21 cellular contexts compared by ENCODE assay signal in genomic region chr21:45390831-45391742, GRCh38. TPM values are rescaled to one million over a fixed set of nuclear protein-coding genes. Genes with fewer than 3 reads are reported as not detected.
A peak's percentile ranks its signal among the peaks of the same experiment; 100 is the strongest.
DNase-seq lines count a peak whose midpoint lies in the region; ATAC-seq and TF ChIP-seq lines count a peak whose summit lies in the region.
"Had no signal": no experiment of that assay in that cellular context is flagged by ENCODE, and none has a peak within 500 bp of the region (broad histone marks: within the 10 kb centered on the region; RNA-seq: fewer than 3 reads in every experiment).

No MANE protein-coding gene starts in this region.

- no peak for TF ChIP-seq POLR2A in IMR-90 (IDR thresholded peaks at IDR 0.05; ENCODE audit: low read depth, low read length)

- no peak for TF ChIP-seq CTCF in IMR-90 (conservative IDR thresholded peaks at IDR 0.05; ENCODE audit: low read depth, low read length)

- intact Hi-C loops in IMR-90 (cut with micrococcal nuclease) (no loop called here), left cardiac atrium (cut with DNase I) (no loop called here)

- H3K27me3 ChIP-seq in IMR-90 (ENCODE audit: control insufficient read depth, insufficient read depth, low read length), result peaks cover 3% of the 10 kb centered on the region
- peaks cover 0 to 76% (median 0%) of the 10 kb centered on the region in 3 experiments for H3K27me3 ChIP-seq in neuronal stem cell (ENCODE audit: control insufficient read depth in 3 of 3, insufficient read depth in 3 of 3, low read depth in 1 of 3, low read length in 3 of 3)

- H3K14ac ChIP-seq in IMR-90 (replicated peaks; ENCODE audit: low read depth, low read length) (0 out of 2 replicates have a peak overlapping the region, but pooled peaks have one; percentile 50), neuronal stem cell (ENCODE audit: low read length) (no peak overlapping the region)

- no peak overlapping the region for H4K5ac ChIP-seq in IMR-90 (ENCODE audit: low read depth, low read length)

- no peaks in the 10 kb centered on the region; the same call in 1 of the 2 replicates for H4K20me1 ChIP-seq in IMR-90 (ENCODE audit: insufficient read depth, low read length)

- no peak overlapping the region for H3K27ac ChIP-seq in IMR-90 (ENCODE audit: insufficient read depth, low read length)
- no peak overlapping the region for H3K27ac ChIP-seq in neuronal stem cell (replicated peaks; ENCODE audit: low read length)
- H3K27ac ChIP-seq: 22Rv1, KMS-11 had no signal

- H3K4me1 ChIP-seq in IMR-90 (ENCODE audit: control insufficient read depth, insufficient read depth, low read length) (peaks cover 17% of the 10 kb centered on the region), neuronal stem cell (ENCODE audit: control insufficient read depth in 2 of 2, insufficient read depth in 1 of 2, low read depth in 1 of 2, low read length in 2 of 2) (peaks cover 0 to 12% of the 10 kb centered on the region in 2 donors)

- H3K79me1 ChIP-seq in IMR-90 (ENCODE audit: low read depth in 1 of 2, low read length in 2 of 2), result peaks cover 0 to 6% of the 10 kb centered on the region in 2 experiments; a peak in 2 of 4 replicates
- no peaks in the 10 kb centered on the region for H3K79me1 ChIP-seq in neuronal stem cell (ENCODE audit: low read depth, low read length)

- peaks cover under 1 to 19% of the 10 kb centered on the region in 2 donors for H3K27me3 Mint-ChIP-seq in T-cell

- H3K56ac ChIP-seq in IMR-90 (ENCODE audit: extremely low read depth, insufficient read depth, low read length), result no peak overlapping the region

- H3K4me1 Mint-ChIP-seq in T-cell, result no peaks in the 10 kb centered on the region
- H3K4me1 Mint-ChIP-seq: B cell; CD8-positive, alpha-beta memory T cell had no signal

- 79% methylated on average over 4 of the region's 32 CpGs; no CpG with 5 or more reads in 1 of the 2 experiments for WGBS in IMR-90 (ENCODE audit: extremely low coverage in 2 of 2, insufficient read length in 1 of 2), 2 experiments
- no CpG with 5 or more reads among the region's 32 CpGs for whole genome bisulfite sequencing in neuronal stem cell (ENCODE audit: extremely low coverage in 2 of 2, insufficient read length in 2 of 2, insufficient replicate concordance in 1 of 2), 2 donors

- dilution Hi-C loops in IMR-90 (cut with HindIII; ENCODE audit: low sequenced_read_pairs, unreplicated experiment), result no loop called here

- no peak overlapping the region for H3K4me3 ChIP-seq in IMR-90 (ENCODE audit: insufficient read depth, low read depth, low read length)
- no peak overlapping the region for H3K4me3 ChIP-seq in neuronal stem cell (ENCODE audit: low read length in 2 of 2)
- H3K4me3 ChIP-seq: GM23338 had no signal

- H3K18ac ChIP-seq in IMR-90 (ENCODE audit: low read depth, low read length) (no peak overlapping the region), neuronal stem cell (ENCODE audit: low read length) (no peak overlapping the region)

- H3K23ac ChIP-seq in IMR-90 (ENCODE audit: low read depth, low read length), result no peak overlapping the region
- peak overlapping the region; percentile 56 for H3K23ac ChIP-seq in neuronal stem cell (ENCODE audit: low read depth, low read length, poor library complexity)

- H3K27ac Mint-ChIP-seq in T-cell, result no peak overlapping the region
- H3K27ac Mint-ChIP-seq: B cell; CD8-positive, alpha-beta memory T cell; GM23338 had no signal

- H2AK5ac ChIP-seq in IMR-90 (ENCODE audit: low read depth, low read length) (peak overlapping the region; percentile 62; the same call in 1 of the 2 replicates), neuronal stem cell (ENCODE audit: low read depth, low read length) (peak overlapping the region; percentile 25)

- in situ Hi-C loops in IMR-90 (cut with MboI; ENCODE audit: low sequenced_read_pairs), result no loop called here

- H3K36me3 ChIP-seq in IMR-90 (ENCODE audit: control insufficient read depth, insufficient read depth, low read length) (no peaks in the 10 kb centered on the region), neuronal stem cell (replicated peaks in 1 of 2; ENCODE audit: control insufficient read depth in 2 of 2, insufficient read depth in 2 of 2, low read length in 2 of 2) (no peaks in the 10 kb centered on the region)

- peak; percentile 43 for DNase-seq in activated effector memory CD4-positive, alpha-beta T cell treated with anti-CD3 and anti-CD28 coated beads, Interleukin-2, amount 50 U/mL, for 16 hours
- no peak for DNase-seq in activated effector memory CD4-positive, alpha-beta T cell treated with Interleukin-2 at 50 U/mL for 16 hours
- DNase-seq in IMR-90, result no peak
- peak; percentile 17 for DNase-seq in left cardiac atrium
- DNase-seq in neuronal stem cell (ENCODE audit: low spot score), result no peak
- no peak for DNase-seq in kidney tubule cell (ENCODE audit: low spot score)
- DNase-seq in T-cell, result no peak
- DNase-seq: DMS79, NCI-H1048, NCI-H1436 treated with DMSO at 0.1 percent for 48 hours, NCI-H2029 treated with DMSO at 0.1 percent for 48 hours, NCI-H510A, NCI-H774, RPMI8226 had no signal

- H3K4me3 Mint-ChIP-seq in T-cell, result no peak overlapping the region
- H3K4me3 Mint-ChIP-seq: B cell; CD8-positive, alpha-beta memory T cell; GM23338 had no signal

- H2AFZ ChIP-seq in IMR-90 (replicated peaks; ENCODE audit: low read length, poor library complexity) (peak overlapping the region; percentile 37), neuronal stem cell (ENCODE audit: low read length) (no peak overlapping the region)

- H2BK15ac ChIP-seq in IMR-90 (ENCODE audit: low read depth, low read length) (no peak overlapping the region), neuronal stem cell (ENCODE audit: low read length) (no peak overlapping the region)

- peak overlapping the region; percentile 75 for H2AK9ac ChIP-seq in IMR-90 (replicated peaks; ENCODE audit: low read depth, low read length, poor library complexity)

- H4K8ac ChIP-seq in IMR-90 (ENCODE audit: low read depth in 2 of 2, low read length in 2 of 2) (no peak overlapping the region), neuronal stem cell (ENCODE audit: low read depth, low read length) (no peak overlapping the region)

- POLR2A ChIA-PET in IMR-90 (lab: Charles Lee; ENCODE audit: unreplicated experiment) (interaction anchor here (0.6 kb wide), 1 partner anchor 53 kb away, joined by 4 read pairs; no protein-coding TSS in a partner anchor), T-cell (lab: Charles Lee) (no interaction called here)

- CTCF ChIA-PET in IMR-90 (lab: Yijun Ruan, JAX) (no interaction called here), T-cell (lab: Charles Lee) (no interaction called here)

- H4K91ac ChIP-seq in IMR-90 (ENCODE audit: insufficient read depth, low read depth, low read length) (no peak overlapping the region), neuronal stem cell (ENCODE audit: low read depth, low read length, poor library complexity) (no peak overlapping the region)

- TF ChIP-seq RAD21 in IMR-90 (IDR thresholded peaks at IDR 0.05; ENCODE audit: low read length), result no peak

- H3K9me3 ChIP-seq in IMR-90 (ENCODE audit: control insufficient read depth, insufficient read depth, low read length), result no peaks in the 10 kb centered on the region
- no peaks in the 10 kb centered on the region for H3K9me3 ChIP-seq in neuronal stem cell (replicated peaks in 1 of 2; ENCODE audit: control insufficient read depth in 2 of 2, insufficient read depth in 1 of 2, low read depth in 1 of 2, low read length in 2 of 2)

- H3K4me2 ChIP-seq in IMR-90 (ENCODE audit: low read depth, low read length), result no peak overlapping the region
- no peak overlapping the region for H3K4me2 ChIP-seq in neuronal stem cell (ENCODE audit: insufficient read depth, low read length, poor library complexity, severe bottlenecking)
- H3K4me2 ChIP-seq: GM23338, KMS-11 had no signal

- H2BK5ac ChIP-seq in IMR-90 (ENCODE audit: low read depth, low read length, poor library complexity, severe bottlenecking) (no peak overlapping the region), neuronal stem cell (ENCODE audit: low read length) (no peak overlapping the region)

- H3K4ac ChIP-seq in IMR-90 (ENCODE audit: low read depth, low read length) (no peak overlapping the region), neuronal stem cell (ENCODE audit: low read length) (no peak overlapping the region)

- no peak overlapping the region for H2BK12ac ChIP-seq in neuronal stem cell (ENCODE audit: low read length)

- ATAC-seq in IMR-90 (ENCODE audit: low read depth) (no peak), left cardiac atrium (no peak), GM18517 (IDR thresholded peaks at IDR 0.05; ENCODE audit: unreplicated experiment) (no peak), T-cell (replicated peaks in 1 of 4) (no peak)
- ATAC-seq: HCT116 had no signal

- no peak overlapping the region for H3K9ac ChIP-seq in IMR-90 (ENCODE audit: low read depth, low read length)
- no peak overlapping the region for H3K9ac ChIP-seq in neuronal stem cell (ENCODE audit: low read depth, low read length, poor library complexity)
- H3K9ac ChIP-seq: KMS-11 had no signal

- no peak overlapping the region for H2BK20ac ChIP-seq in IMR-90 (ENCODE audit: low read depth, low read length)

- no peaks in the 10 kb centered on the region for H3K9me3 Mint-ChIP-seq in T-cell
- H3K9me3 Mint-ChIP-seq: CD8-positive, alpha-beta memory T cell; GM23338 had no signal

- no peaks in the 10 kb centered on the region for H3K36me3 Mint-ChIP-seq in T-cell
- H3K36me3 Mint-ChIP-seq: CD8-positive, alpha-beta memory T cell had no signal

- H3K9me1 ChIP-seq in IMR-90 (ENCODE audit: insufficient read depth, low read length), result peaks cover 13% of the 10 kb centered on the region

- H2BK120ac ChIP-seq in IMR-90 (ENCODE audit: low read depth, low read length) (no peak overlapping the region), neuronal stem cell (ENCODE audit: low read depth, low read length) (no peak overlapping the region)

- no TSS peak for BruUV-seq in IMR-90 (replicated peaks; lab: Mats Ljungman, UMichigan)

TF ChIP-seq in IMR-90, 13 proteins besides CTCF, POLR2A, EP300 and RAD21 (continues in another document):
- TF ChIP-seq ELK1 (IDR thresholded peaks at IDR 0.05; ENCODE audit: borderline replicate concordance, low read depth, low read length) (no peak), MAZ (IDR thresholded peaks at IDR 0.05; ENCODE audit: borderline replicate concordance, low read depth, low read length) (no peak)

RNA-seq across cellular contexts. Expression of gene COL18A1, which starts 13.9 kb away (rescaled TPM):
- total RNA-seq in IMR-90 (2012; rRNA removed) (4.3 and 6.7 TPM in 2 replicates), left cardiac atrium (100 to 1,000 TPM in 1 of 2 donors, 10 to 100 TPM in 1; 53.4 to 104 TPM), T-cell (10 to 100 TPM in 3 of 5 donors, 1 to 10 TPM in 2; 7.2 to 53.8 (median 10.5) TPM)
- 46.7 and 52.6 TPM in 2 replicates for polyA plus RNA-seq in IMR-90 (2012; rRNA removed)
- polyA plus RNA-seq in IMR-90 (2012; cell fraction: cytosol; rRNA removed), result 66.0 and 124 TPM in 2 replicates
- polyA plus RNA-seq in IMR-90 (2012; cell fraction: nucleus; rRNA removed; ENCODE audit: low replicate concordance), result 136 and 394 TPM in 2 replicates
- polyA plus RNA-seq in neuronal stem cell (2013, experiment 1 of 2), result 42.5 TPM
- polyA plus RNA-seq in neuronal stem cell (2013, experiment 2 of 2), result 42.1 TPM

Comparison
In these comparisons a context has a peak if more than half of its experiments do, and no peak if none do; other contexts are left out.
1. DNase-seq: peak in activated effector memory CD4-positive, alpha-beta T cell treated with anti-CD3 and anti-CD28 coated beads, Interleukin-2, amount 50 U/mL, for 16 hours (single experiment) and left cardiac atrium (single experiment); none in activated effector memory CD4-positive, alpha-beta T cell treated with Interleukin-2 at 50 U/mL for 16 hours (single experiment), IMR-90 (single experiment), neuronal stem cell (single experiment), kidney tubule cell (single experiment) and T-cell (0 of 34).